Comparison of ENCODE assay signal across 22 cellular contexts in genomic region chr5:151812757-151813309, GRCh38. TPM values are rescaled to one million over a fixed set of nuclear protein-coding genes. Genes with fewer than 3 reads are reported as not detected.
DNase-seq lines count a peak whose midpoint lies in the region; ATAC-seq and TF ChIP-seq lines count a peak whose summit lies in the region.
"Had no signal": no experiment of that assay in that cellular context is flagged by ENCODE, and none has a peak within 500 bp of the region (broad histone marks: within the 10 kb centered on the region; RNA-seq: fewer than 3 reads in every experiment).

No MANE protein-coding gene starts in this region.

- no peak overlapping the region for H3K4me3 ChIP-seq in CD8-positive, alpha-beta T cell (ENCODE audit: low read depth, low read length)
- H3K4me3 ChIP-seq in right atrium auricular region: no peak overlapping the region
- H3K4me3 ChIP-seq: body of pancreas, esophagus squamous epithelium, left lung, ovary, spleen, transverse colon had no signal

- peak overlapping the region; percentile 23 for H3K27ac Mint-ChIP-seq in CD8-positive, alpha-beta T cell
- H3K27ac Mint-ChIP-seq: stimulated activated effector memory CD8-positive, alpha-beta T cell treated with anti-CD3 and anti-CD28 coated beads, Interleukin-12 subunit alpha, Interleukin-12 subunit beta, amount 100 ng/mL, for 72 hours had no signal

- intact Hi-C loops in CD8-positive, alpha-beta T cell (cut with DNase I, micrococcal nuclease): no loop called here

- DNase-seq in CD8-positive, alpha-beta T cell: no peak
- peak; percentile 26 for DNase-seq in HCEC 1CT
- peak; percentile 21 for DNase-seq in cerebellar cortex (ENCODE audit: low spot score)
- no peak for DNase-seq in right atrium auricular region (ENCODE audit: low spot score)
- DNase-seq in NCI-H1105 (lab: John Stamatoyannopoulos, UW): no peak
- no peak for DNase-seq in OCI-M1 (lab: John Stamatoyannopoulos, UW)
- DNase-seq in GOT3 (lab: John Stamatoyannopoulos, UW): no peak
- no peak for DNase-seq in NCI-H2196 treated with DMSO at 0.1 percent for 48 hours (lab: John Stamatoyannopoulos, UW; ENCODE audit: unreplicated experiment)
- DNase-seq: activated effector memory CD4-positive, alpha-beta T cell treated with Interleukin-2 at 50 U/mL for 16 hours; BE2C; body of pancreas; DMS53; esophagus squamous epithelium; Karpas-422; left lung; NCI-H1436; ovary; spleen; T-helper 1 cell; transverse colon; WERI-Rb-1 had no signal

- no peaks in the 10 kb centered on the region for H3K27me3 Mint-ChIP-seq in CD8-positive, alpha-beta T cell (ENCODE audit: low read depth)

- peaks cover 2% of the 10 kb centered on the region for H3K4me1 Mint-ChIP-seq in CD8-positive, alpha-beta T cell (ENCODE audit: low read depth)

- H3K36me3 Mint-ChIP-seq in CD8-positive, alpha-beta T cell: peaks cover 61% of the 10 kb centered on the region

- H3K27me3 ChIP-seq in CD8-positive, alpha-beta T cell (ENCODE audit: insufficient read depth, low read length): no peaks in the 10 kb centered on the region
- H3K27me3 ChIP-seq in right atrium auricular region: no peaks in the 10 kb centered on the region
- H3K27me3 ChIP-seq: BE2C, body of pancreas, esophagus squamous epithelium, left lung, ovary, spleen, transverse colon had no signal

- H3K4me3 Mint-ChIP-seq in CD8-positive, alpha-beta T cell: no peak overlapping the region
- H3K4me3 Mint-ChIP-seq: stimulated activated effector memory CD8-positive, alpha-beta T cell treated with anti-CD3 and anti-CD28 coated beads, Interleukin-12 subunit alpha, Interleukin-12 subunit beta, amount 100 ng/mL, for 72 hours had no signal

- H3K36me3 ChIP-seq in CD8-positive, alpha-beta T cell (ENCODE audit: insufficient read depth, low read length): no peaks in the 10 kb centered on the region
- peaks cover 8% of the 10 kb centered on the region for H3K36me3 ChIP-seq in right atrium auricular region
- H3K36me3 ChIP-seq: ovary had no signal

- no peaks in the 10 kb centered on the region for H3K4me1 ChIP-seq in CD8-positive, alpha-beta T cell (ENCODE audit: insufficient read depth, low read length)
- peaks cover 0 to 41% of the 10 kb centered on the region in 2 donors for H3K4me1 ChIP-seq in right atrium auricular region
- H3K4me1 ChIP-seq: BE2C, body of pancreas, spleen had no signal

- POLR2A ChIA-PET in CD8-positive, alpha-beta T cell (lab: Charles Lee): no interaction called here

- H3K9me3 Mint-ChIP-seq in CD8-positive, alpha-beta T cell: no peaks in the 10 kb centered on the region

- H3K27ac ChIP-seq in CD8-positive, alpha-beta T cell (ENCODE audit: low read depth, low read length): no peak overlapping the region
- peak overlapping the region; percentile 32 to 79 for H3K27ac ChIP-seq in right atrium auricular region
- H3K27ac ChIP-seq: body of pancreas, left lung, ovary, spleen, transverse colon, WERI-Rb-1 had no signal

- CTCF ChIA-PET in CD8-positive, alpha-beta T cell (lab: Charles Lee): no interaction called here

- no peak for TF ChIP-seq CTCF in CD8-positive, alpha-beta T cell (IDR thresholded peaks at IDR 0.05)
- TF ChIP-seq CTCF in right atrium auricular region (IDR thresholded peaks at IDR 0.05): no peak

- ATAC-seq in CD8-positive, alpha-beta T cell: no peak
- ATAC-seq: body of pancreas; left lung; stimulated activated effector memory CD8-positive, alpha-beta T cell treated with anti-CD3 and anti-CD28 coated beads, Interleukin-12 subunit alpha, Interleukin-12 subunit beta, amount 100 ng/mL, for 72 hours had no signal

- no peaks in the 10 kb centered on the region for H3K9me3 ChIP-seq in CD8-positive, alpha-beta T cell (ENCODE audit: low read length)
- H3K9me3 ChIP-seq in right atrium auricular region: no peaks in the 10 kb centered on the region
- H3K9me3 ChIP-seq: BE2C, body of pancreas, esophagus squamous epithelium, left lung, ovary, spleen, transverse colon had no signal

RNA-seq across cellular contexts. Expression of gene G3BP1, which starts 41.1 kb away (rescaled TPM):
- total RNA-seq in CD8-positive, alpha-beta T cell: 10 to 100 TPM; 89.1 to 91.1 TPM
- 10 to 100 TPM; 57.1 to 60.9 TPM for total RNA-seq in right atrium auricular region

RNA-seq across cellular contexts. Expression of gene ATOX1, which starts 54.4 kb away (rescaled TPM):
- total RNA-seq in CD8-positive, alpha-beta T cell: 10 to 100 TPM; 12.6 to 13.2 TPM
- 10 to 100 TPM; 64.6 to 84.5 TPM for total RNA-seq in right atrium auricular region

Comparison
In these comparisons a context has a peak if more than half of its experiments do, and no peak if none do; other contexts are left out.
1. DNase-seq: peak in HCEC 1CT (single experiment) and cerebellar cortex (single experiment); none in CD8-positive, alpha-beta T cell (0 of 7), right atrium auricular region (single experiment), NCI-H1105 (single experiment), OCI-M1 (single experiment), GOT3 (single experiment) and NCI-H2196 treated with DMSO at 0.1 percent for 48 hours (single experiment).
2. RNA of gene ATOX1, which starts 54.4 kb away (total RNA-seq): 64.6 to 84.5 TPM in right atrium auricular region; 12.6 to 13.2 TPM in CD8-positive, alpha-beta T cell; every median in the first group is over 4 times any median in the second.